8 cellular contexts compared by ENCODE assay signal in the genomic region with DNA sequence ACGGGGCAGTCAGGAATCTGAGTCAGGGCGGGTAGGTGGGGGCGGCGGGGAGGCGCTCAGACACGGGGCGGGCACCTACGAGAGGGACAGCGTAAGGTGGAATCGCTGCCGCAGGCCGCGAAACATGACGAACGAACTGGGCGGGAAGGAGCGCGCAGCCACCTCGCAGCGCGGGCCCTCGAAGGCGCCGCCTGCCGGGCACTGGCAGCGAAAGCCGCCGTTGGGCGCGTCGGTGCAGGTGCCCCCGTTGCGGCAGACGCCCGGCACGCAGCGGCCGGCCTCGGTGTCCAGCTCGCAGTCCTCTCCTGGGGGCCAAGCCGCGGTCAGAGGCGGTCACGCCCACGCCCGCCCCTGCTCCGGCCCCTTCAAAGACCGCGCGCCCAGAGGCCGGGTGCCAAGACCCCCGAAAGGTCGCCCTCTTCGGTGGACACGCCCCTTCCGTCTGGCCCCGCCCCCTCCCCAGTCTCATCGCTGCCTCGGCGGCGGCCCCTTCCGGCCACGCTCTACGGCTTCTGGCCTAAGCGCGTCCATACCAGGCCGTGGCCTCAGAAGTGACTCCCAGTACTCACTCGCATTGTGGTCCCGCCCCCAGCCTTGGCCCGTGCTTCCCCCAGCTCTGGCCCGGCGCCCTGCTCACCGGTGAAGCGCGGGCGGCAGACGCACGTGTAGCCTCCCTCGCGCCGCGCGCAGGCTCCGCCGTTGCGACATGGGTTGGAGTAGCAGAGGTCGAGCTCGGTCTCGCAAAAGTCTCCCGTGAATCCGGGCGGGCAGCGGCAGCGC. TPM values are rescaled to one million over a fixed set of nuclear protein-coding genes. Genes with fewer than 3 reads are reported as not detected.
DNase-seq lines count a peak whose midpoint lies in the region; ATAC-seq, FAIRE-seq and TF ChIP-seq lines count a peak whose summit lies in the region.

No MANE protein-coding gene starts in this region.

- no peaks in the 10 kb centered on the region for H3K9me3 ChIP-seq in K562 (replicated peaks; ENCODE audit: control insufficient read depth, insufficient read depth, low read depth, low read length)

- H3K36me3 ChIP-seq in K562 (ENCODE audit: control insufficient read depth, insufficient read depth, low read length) = no peaks in the 10 kb centered on the region

- CTCF ChIA-PET in K562 (lab: Yijun Ruan, JAX; ENCODE audit: low intra/inter-chr PET ratio) = no interaction called here

- in situ Hi-C loops in K562 (cut with MboI) = no loop called here

- no TSS peak for BruUV-seq in K562 (replicated peaks; lab: Mats Ljungman, UMichigan)

- intact Hi-C loops in K562 (cut with micrococcal nuclease) = no loop called here

- H3K79me2 ChIP-seq in K562 (ENCODE audit: control insufficient read depth, insufficient read depth, low read length) = no peaks in the 10 kb centered on the region

- TF ChIP-seq RAD21 in K562 (CRISPR knock-in tag; conservative IDR thresholded peaks at IDR 0.05 in 1 of 2, IDR thresholded peaks at IDR 0.05 in 1 of 2) = no peak

- no peaks in the 10 kb centered on the region; a peak in 1 of 5 replicates for H3K27me3 ChIP-seq in K562 (ENCODE audit: control insufficient read depth in 2 of 2, insufficient read depth in 2 of 2, low read length in 2 of 2)

- FAIRE-seq in K562 (lab: Jason Lieb, UNC) = no peak

- DNase-seq in T1000 (lab: John Stamatoyannopoulos, UW) (peak; percentile 79), K562 (ENCODE audit: extremely low read depth in 1 of 4, low spot score in 3 of 4) (no peak), iPS-NIHi7 (ENCODE audit: extremely low spot score) (peak; percentile 98), SHP77 (lab: John Stamatoyannopoulos, UW) (no peak), NCI-H1105 (lab: John Stamatoyannopoulos, UW) (no peak)
- DNase-seq in stimulated activated CD4-positive, alpha-beta T cell treated with anti-CD3 and anti-CD28 coated beads, Interleukin-12 subunit alpha, Interleukin-12 subunit beta, amount 100 ng/mL, for 4 hours = peak; percentile 83

- H3K27ac ChIP-seq in K562 (ENCODE audit: extremely low read depth, low read depth, low read length) = no peak overlapping the region

- no peak overlapping the region for H3K9ac ChIP-seq in K562 (ENCODE audit: insufficient read depth in 1 of 2, low read depth in 2 of 2, low read length in 2 of 2)

- no peak overlapping the region for H3K4me3 ChIP-seq in K562

- no peaks in the 10 kb centered on the region for H4K20me1 ChIP-seq in K562 (replicated peaks; ENCODE audit: control insufficient read depth, insufficient read depth, low read length)

- H3K9me1 ChIP-seq in K562 (ENCODE audit: control insufficient read depth, insufficient read depth, low read length) = no peaks in the 10 kb centered on the region

- POLR2A ChIA-PET in K562 (lab: Yijun Ruan, JAX) = no interaction called here

- TF ChIP-seq POLR2A in K562 (conservative IDR thresholded peaks at IDR 0.05) = no peak

- H3K4me1 ChIP-seq in K562 (replicated peaks in 1 of 2; ENCODE audit: control insufficient read depth in 2 of 2, insufficient read depth in 2 of 2, low read length in 2 of 2) = peaks cover 0 to 14% of the 10 kb centered on the region in 2 experiments; a peak in 2 of 5 replicates

- WGBS in K562 (ENCODE audit: insufficient coverage, low coverage, missing lambda C conversion rate) = 97% methylated on average over 21 of the region's 94 CpGs

- TF ChIP-seq EP300 in K562 (IDR thresholded peaks at IDR 0.05; ENCODE audit: low read length) = no peak

- TF ChIP-seq CTCF in GM12874 (IDR thresholded peaks at IDR 0.05; ENCODE audit: insufficient read depth, low read depth, low read length) (peak; percentile 90), K562 (IDR thresholded peaks at IDR 0.05 in 2 of 3, conservative IDR thresholded peaks at IDR 0.05 in 1 of 3; ENCODE audit: insufficient read depth in 2 of 3, low read depth in 1 of 3, low read length in 3 of 3) (no peak)

- ATAC-seq in HG03095 (IDR thresholded peaks at IDR 0.05; ENCODE audit: unreplicated experiment) (peak; percentile 60), K562 (no peak)

- H2AFZ ChIP-seq in K562 (ENCODE audit: low read depth, low read length) = no peak overlapping the region

- no peak overlapping the region for H3K4me2 ChIP-seq in K562 (ENCODE audit: insufficient read depth, low read length)

RNA-seq across cellular contexts. Expression of a gene that starts 6.4 kb away (rescaled TPM):
- 5.4 and 13.8 TPM in 2 replicates for total RNA-seq in K562 (2011; cell fraction: chromatin; rRNA removed; ENCODE audit: low replicate concordance)
- 7.0 and 9.3 TPM in 2 replicates for total RNA-seq in K562 (2011; cell fraction: nucleolus; rRNA removed)
- total RNA-seq in K562 (2011; cell fraction: nucleoplasm; rRNA removed) = 6.1 and 6.5 TPM in 2 replicates
- 0.64 and 0.98 TPM in 2 replicates for total RNA-seq in K562 (2014; rRNA removed)
- 0.47 and 0.48 TPM in 2 replicates for total RNA-seq in K562 (2014; rRNA removed; fragmentation: Illumina TruSeq; extraction: Trizol)
- total RNA-seq in K562 (2015; rRNA removed; fragmentation: Illumina TruSeq; extraction: Trizol) = 0.76 and 0.79 TPM in 2 replicates
- 1.6 and 2.1 TPM in 2 replicates for total RNA-seq in K562 (2021)
- polyA plus RNA-seq in K562 (2011; rRNA removed) = 0.84 and 0.93 TPM in 2 replicates
- 0.87 and 1.8 TPM in 2 replicates for polyA plus RNA-seq in K562 (2011; cell fraction: cytosol; rRNA removed)
- polyA plus RNA-seq in K562 (2011; cell fraction: nucleus; rRNA removed) = 5.5 and 8.2 TPM in 2 replicates
- polyA plus RNA-seq in K562 (2012) = 1.5 and 1.6 TPM in 2 replicates
- polyA plus RNA-seq in K562 (2014; fragmentation: Illumina TruSeq; extraction: Trizol) = 1.1 and 1.5 TPM in 2 replicates
- polyA plus RNA-seq in K562 (2014; fragmentation: Nextera tagmentation; extraction: Ambion mirVana) = under 1 TPM; 0.10 to 0.20 TPM
- 1.3 and 2.7 TPM in 2 replicates for polyA plus RNA-seq in K562 (2014; rRNA removed)
- 0.78 and 1.9 TPM in 2 replicates for polyA minus RNA-seq in K562 (2011; rRNA and poly(A)+ RNA removed)
- 1.8 and 2.0 TPM in 2 replicates for polyA minus RNA-seq in K562 (2011; cell fraction: cytosol; rRNA and poly(A)+ RNA removed)
- 2.7 and 3.0 TPM in 2 replicates for polyA minus RNA-seq in K562 (2011; cell fraction: nucleus; rRNA and poly(A)+ RNA removed)

RNA-seq across cellular contexts. Expression of a gene that starts 21.0 kb away (rescaled TPM):
- 176 and 387 TPM in 2 replicates for total RNA-seq in K562 (2011; cell fraction: chromatin; rRNA removed; ENCODE audit: low replicate concordance)
- 251 and 260 TPM in 2 replicates for total RNA-seq in K562 (2011; cell fraction: nucleolus; rRNA removed)
- 183 and 192 TPM in 2 replicates for total RNA-seq in K562 (2011; cell fraction: nucleoplasm; rRNA removed)
- total RNA-seq in K562 (2014; rRNA removed) (14.8 and 22.2 TPM in 2 replicates), K562 (2014; rRNA removed; fragmentation: Illumina TruSeq; extraction: Trizol) (7.1 and 10.5 TPM in 2 replicates), K562 (2015; rRNA removed; fragmentation: Illumina TruSeq; extraction: Trizol) (11.9 and 12.4 TPM in 2 replicates), K562 (2021) (26.5 and 27.2 TPM in 2 replicates)
- polyA plus RNA-seq in K562 (2011; rRNA removed) (20.4 and 42.8 TPM in 2 replicates), K562 (2014; fragmentation: Illumina TruSeq; extraction: Trizol) (19.7 and 21.0 TPM in 2 replicates), K562 (2014; fragmentation: Nextera tagmentation; extraction: Ambion mirVana) (1 to 10 TPM; 2.1 to 4.5 TPM), K562 (2014; rRNA removed) (24.8 and 26.6 TPM in 2 replicates)
- 28.1 and 30.5 TPM in 2 replicates for polyA plus RNA-seq in K562 (2011; cell fraction: cytosol; rRNA removed)
- 437 and 444 TPM in 2 replicates for polyA plus RNA-seq in K562 (2011; cell fraction: nucleus; rRNA removed)
- polyA plus RNA-seq in K562 (2012) = 25.1 and 26.5 TPM in 2 replicates
- 21.2 and 21.7 TPM in 2 replicates for polyA minus RNA-seq in K562 (2011; rRNA and poly(A)+ RNA removed)
- 21.2 and 26.8 TPM in 2 replicates for polyA minus RNA-seq in K562 (2011; cell fraction: cytosol; rRNA and poly(A)+ RNA removed)
- 95.1 and 104 TPM in 2 replicates for polyA minus RNA-seq in K562 (2011; cell fraction: nucleus; rRNA and poly(A)+ RNA removed)

RNA-seq across cellular contexts. Expression of a gene that starts 29.5 kb away (rescaled TPM):
- total RNA-seq in K562 (2011; cell fraction: chromatin; rRNA removed; ENCODE audit: low replicate concordance) = 29.1 and 109 TPM in 2 replicates
- 55.4 and 58.4 TPM in 2 replicates for total RNA-seq in K562 (2011; cell fraction: nucleolus; rRNA removed)
- 33.2 and 33.4 TPM in 2 replicates for total RNA-seq in K562 (2011; cell fraction: nucleoplasm; rRNA removed)
- total RNA-seq in K562 (2014; rRNA removed) = 12.3 and 18.7 TPM in 2 replicates
- total RNA-seq in K562 (2014; rRNA removed; fragmentation: Illumina TruSeq; extraction: Trizol) = 4.1 and 6.3 TPM in 2 replicates
- 9.7 and 10.0 TPM in 2 replicates for total RNA-seq in K562 (2015; rRNA removed; fragmentation: Illumina TruSeq; extraction: Trizol)
- total RNA-seq in K562 (2021) = 17.3 and 20.1 TPM in 2 replicates
- polyA plus RNA-seq in K562 (2011; rRNA removed) = 24.4 and 35.6 TPM in 2 replicates
- polyA plus RNA-seq in K562 (2011; cell fraction: cytosol; rRNA removed) = 38.2 and 70.0 TPM in 2 replicates
- polyA plus RNA-seq in K562 (2011; cell fraction: nucleus; rRNA removed) = 114 and 150 TPM in 2 replicates
- 14.6 and 23.0 TPM in 2 replicates for polyA plus RNA-seq in K562 (2012)
- polyA plus RNA-seq in K562 (2014; fragmentation: Illumina TruSeq; extraction: Trizol) = 15.0 and 16.2 TPM in 2 replicates
- 1 to 10 TPM in 1 of 2 experiments, under 1 TPM in 1; 0.49 to 1.7 TPM for polyA plus RNA-seq in K562 (2014; fragmentation: Nextera tagmentation; extraction: Ambion mirVana)
- polyA plus RNA-seq in K562 (2014; rRNA removed) = 17.8 and 21.4 TPM in 2 replicates
- polyA minus RNA-seq in K562 (2011; rRNA and poly(A)+ RNA removed) = 14.6 and 22.5 TPM in 2 replicates
- polyA minus RNA-seq in K562 (2011; cell fraction: cytosol; rRNA and poly(A)+ RNA removed) = 25.6 and 29.7 TPM in 2 replicates
- polyA minus RNA-seq in K562 (2011; cell fraction: nucleus; rRNA and poly(A)+ RNA removed) = 33.0 and 36.1 TPM in 2 replicates

RNA-seq across cellular contexts. Expression of a gene that starts 34.7 kb away (rescaled TPM):
- total RNA-seq in K562 (2011; cell fraction: chromatin; rRNA removed; ENCODE audit: low replicate concordance) = not detected in 2 replicates
- total RNA-seq in K562 (2011; cell fraction: nucleolus; rRNA removed) = not detected in 2 replicates
- total RNA-seq in K562 (2011; cell fraction: nucleoplasm; rRNA removed) = not detected in 2 replicates
- total RNA-seq in K562 (2014; rRNA removed) (not detected in 2 replicates), K562 (2014; rRNA removed; fragmentation: Illumina TruSeq; extraction: Trizol) (not detected in 2 replicates), K562 (2015; rRNA removed; fragmentation: Illumina TruSeq; extraction: Trizol) (not detected in 2 replicates), K562 (2021) (not detected in 2 replicates)
- polyA plus RNA-seq in K562 (2011; rRNA removed) (not detected in 2 replicates), K562 (2014; fragmentation: Illumina TruSeq; extraction: Trizol) (not detected in 2 replicates), K562 (2014; fragmentation: Nextera tagmentation; extraction: Ambion mirVana) (not detected), K562 (2014; rRNA removed) (not detected in 2 replicates)
- not detected in 2 replicates for polyA plus RNA-seq in K562 (2011; cell fraction: cytosol; rRNA removed)
- polyA plus RNA-seq in K562 (2011; cell fraction: nucleus; rRNA removed) = not detected in 2 replicates
- polyA plus RNA-seq in K562 (2012) = not detected in 2 replicates
- not detected in 2 replicates for polyA minus RNA-seq in K562 (2011; rRNA and poly(A)+ RNA removed)
- not detected in 2 replicates for polyA minus RNA-seq in K562 (2011; cell fraction: cytosol; rRNA and poly(A)+ RNA removed)
- not detected in 2 replicates for polyA minus RNA-seq in K562 (2011; cell fraction: nucleus; rRNA and poly(A)+ RNA removed)

RNA-seq across cellular contexts. Expression of a gene that starts 46.8 kb away (rescaled TPM):
- total RNA-seq in K562 (2011; cell fraction: chromatin; rRNA removed; ENCODE audit: low replicate concordance) = 163 and 409 TPM in 2 replicates
- total RNA-seq in K562 (2011; cell fraction: nucleolus; rRNA removed) = 323 and 415 TPM in 2 replicates
- 204 and 237 TPM in 2 replicates for total RNA-seq in K562 (2011; cell fraction: nucleoplasm; rRNA removed)
- 237 and 300 TPM in 2 replicates for total RNA-seq in K562 (2014; rRNA removed)
- 167 and 219 TPM in 2 replicates for total RNA-seq in K562 (2014; rRNA removed; fragmentation: Illumina TruSeq; extraction: Trizol)
- 249 and 268 TPM in 2 replicates for total RNA-seq in K562 (2015; rRNA removed; fragmentation: Illumina TruSeq; extraction: Trizol)
- 288 and 299 TPM in 2 replicates for total RNA-seq in K562 (2021)
- polyA plus RNA-seq in K562 (2011; rRNA removed) = 424 and 448 TPM in 2 replicates
- 573 and 695 TPM in 2 replicates for polyA plus RNA-seq in K562 (2011; cell fraction: cytosol; rRNA removed)
- polyA plus RNA-seq in K562 (2011; cell fraction: nucleus; rRNA removed) = 460 and 505 TPM in 2 replicates
- 235 and 311 TPM in 2 replicates for polyA plus RNA-seq in K562 (2012)
- 253 and 318 TPM in 2 replicates for polyA plus RNA-seq in K562 (2014; fragmentation: Illumina TruSeq; extraction: Trizol)
- polyA plus RNA-seq in K562 (2014; fragmentation: Nextera tagmentation; extraction: Ambion mirVana) = 100 to 1,000 TPM; 125 to 181 TPM
- polyA plus RNA-seq in K562 (2014; rRNA removed) = 274 and 293 TPM in 2 replicates
- polyA minus RNA-seq in K562 (2011; rRNA and poly(A)+ RNA removed) = 501 and 672 TPM in 2 replicates
- polyA minus RNA-seq in K562 (2011; cell fraction: cytosol; rRNA and poly(A)+ RNA removed) = 336 and 338 TPM in 2 replicates
- 126 and 184 TPM in 2 replicates for polyA minus RNA-seq in K562 (2011; cell fraction: nucleus; rRNA and poly(A)+ RNA removed)

Comparison
In these comparisons a context has a peak if more than half of its experiments do, and no peak if none do; other contexts are left out.
1. DNase-seq: peak in T1000 (single experiment), iPS-NIHi7 (single experiment) and stimulated activated CD4-positive, alpha-beta T cell treated with anti-CD3 and anti-CD28 coated beads, Interleukin-12 subunit alpha, Interleukin-12 subunit beta, amount 100 ng/mL, for 4 hours (single experiment); none in K562 (0 of 4), SHP77 (0 of 2) and NCI-H1105 (single experiment).